In the genomic region with DNA sequence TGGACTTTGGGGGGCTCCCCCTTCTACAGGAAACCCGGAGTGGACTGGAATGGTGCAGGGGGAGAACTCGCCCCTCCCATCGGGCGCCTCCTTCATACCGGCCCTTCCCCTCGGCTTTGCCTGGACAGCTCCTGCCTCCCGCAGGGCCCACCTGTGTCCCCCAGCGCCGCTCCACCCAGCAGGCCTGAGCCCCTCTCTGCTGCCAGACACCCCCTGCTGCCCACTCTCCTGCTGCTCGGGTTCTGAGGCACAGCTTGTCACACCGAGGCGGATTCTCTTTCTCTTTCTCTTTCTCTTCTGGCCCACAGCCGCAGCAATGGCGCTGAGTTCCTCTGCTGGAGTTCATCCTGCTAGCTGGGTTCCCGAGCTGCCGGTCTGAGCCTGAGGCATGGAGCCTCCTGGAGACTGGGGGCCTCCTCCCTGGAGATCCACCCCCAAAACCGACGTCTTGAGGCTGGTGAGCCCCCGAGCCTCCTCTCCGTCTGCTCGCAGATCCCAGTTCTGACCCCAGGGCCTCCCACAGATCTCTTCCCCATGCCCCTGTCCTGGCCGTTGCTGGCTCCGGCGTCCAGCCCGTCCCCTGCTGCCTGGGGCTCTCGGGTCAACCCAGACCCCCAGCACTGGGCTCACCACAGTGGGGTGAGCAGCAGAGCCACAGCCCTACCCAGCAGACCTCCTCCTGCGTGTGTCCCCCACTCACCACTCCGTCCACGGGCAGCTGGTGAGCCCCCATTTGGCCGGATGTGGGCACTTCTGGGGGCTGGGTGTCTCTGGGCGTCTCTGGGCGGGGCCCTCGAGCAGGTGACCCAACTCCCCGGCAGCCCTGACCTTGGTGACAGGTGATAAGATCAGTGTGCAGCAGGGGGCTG, we compare ENCODE assay signal across 8 cellular contexts. TPM values are rescaled to one million over a fixed set of nuclear protein-coding genes. Genes with fewer than 3 reads are reported as not detected.
DNase-seq lines count a peak whose midpoint lies in the region; ATAC-seq, FAIRE-seq and TF ChIP-seq lines count a peak whose summit lies in the region.

A gene (plus strand): TSS at position 95 of the 869 bp plus-strand sequence. CDS start 294 bp downstream, at position 389.

- FAIRE-seq in RCC 7860 (lab: Jason Lieb, UNC): no peak

- peak; percentile 30; the same call in 2 of the 3 replicates for TF ChIP-seq CTCF in GM12872 (IDR thresholded peaks at IDR 0.05; ENCODE audit: insufficient read depth, low read depth, low read length)

- intact Hi-C loops in Right ventricle myocardium superior (cut with DNase I): no loop called here

- DNase-seq in RCC 7860 (ENCODE audit: low spot score): peak; percentile 12
- peak; percentile 78 for DNase-seq in activated naive CD4-positive, alpha-beta T cell treated with Interleukin-2 at 50 U/mL for 16 hours
- peak; percentile 72 for DNase-seq in Right ventricle myocardium superior
- DNase-seq in skeletal muscle cell (ENCODE audit: low read depth): no peak
- DNase-seq in amniotic stem cell (lab: John Stamatoyannopoulos, UW): no peak
- DNase-seq in NCI-H1694 (lab: John Stamatoyannopoulos, UW): no peak

- peak; percentile 37 for ATAC-seq in HG02759 (IDR thresholded peaks at IDR 0.05; ENCODE audit: unreplicated experiment)
- ATAC-seq in Right ventricle myocardium superior (ENCODE audit: poor library complexity): peak; percentile 60

- peak within 1 kb of the TSS; percentile 44 for H3K4me3 ChIP-seq in skeletal muscle cell (ENCODE audit: low read depth, low read length)

RNA-seq across cellular contexts. Expression of the gene that starts here (rescaled TPM):
- total RNA-seq in Right ventricle myocardium superior: 16.0 TPM

Comparison
In these comparisons a context has a peak if more than half of its experiments do, and no peak if none do; other contexts are left out.
1. DNase-seq: peak in RCC 7860 (single experiment), activated naive CD4-positive, alpha-beta T cell treated with Interleukin-2 at 50 U/mL for 16 hours (single experiment) and Right ventricle myocardium superior (single experiment); none in skeletal muscle cell (single experiment), amniotic stem cell (single experiment) and NCI-H1694 (single experiment).